8 cellular contexts compared by ENCODE assay signal in genomic region chr12:124654666-124655316, GRCh38.
DNase-seq lines count a peak whose midpoint lies in the region; ATAC-seq and TF ChIP-seq lines count a peak whose summit lies in the region.

No MANE protein-coding gene starts in this region.

- no peaks in the 10 kb centered on the region for H3K36me3 Mint-ChIP-seq in activated CD4-positive, alpha-beta memory T cell treated with anti-CD3 and anti-CD28 coated beads, Interleukin-2, amount 10 ng/mL, durations not matched to agents 7 days and 5 days (ENCODE audit: low read depth)
- no peaks in the 10 kb centered on the region for H3K36me3 Mint-ChIP-seq in activated CD4-positive, alpha-beta T cell treated with anti-CD3 and anti-CD28 coated beads, Interleukin-2, amount 10 ng/mL, durations not matched to agents 7 days and 5 days (ENCODE audit: low read depth)

- no peak overlapping the region for H3K4me3 Mint-ChIP-seq in activated CD4-positive, alpha-beta memory T cell treated with anti-CD3 and anti-CD28 coated beads, Interleukin-2, amount 10 ng/mL, durations not matched to agents 7 days and 5 days
- no peak overlapping the region for H3K4me3 Mint-ChIP-seq in activated CD4-positive, alpha-beta T cell treated with anti-CD3 and anti-CD28 coated beads, Interleukin-2, amount 10 ng/mL, durations not matched to agents 7 days and 5 days

- H3K27me3 ChIP-seq in H7 (ENCODE audit: control insufficient read depth, insufficient read depth, low read length) (no peaks in the 10 kb centered on the region), ascending aorta (no peaks in the 10 kb centered on the region), iPS-20b (ENCODE audit: insufficient read depth, low read length) (no peaks in the 10 kb centered on the region)

- DNase-seq in H7, result peak; percentile 60
- DNase-seq in ascending aorta (ENCODE audit: low spot score in 2 of 2), result peak in 1 of 2 donors; percentile 81
- DNase-seq in SKM-1 (lab: John Stamatoyannopoulos, UW; ENCODE audit: unreplicated experiment), result no peak
- no peak for DNase-seq in activated CD4-positive, alpha-beta memory T cell treated with anti-CD3 and anti-CD28 coated beads, Interleukin-2, amount 10 ng/mL, durations not matched to agents 7 days and 5 days
- DNase-seq in activated CD4-positive, alpha-beta T cell treated with anti-CD3 and anti-CD28 coated beads, Interleukin-2, amount 10 ng/mL, durations not matched to agents 7 days and 5 days, result no peak

- no peak overlapping the region for H3K4me3 ChIP-seq in H7 (ENCODE audit: insufficient read depth, low read depth, low read length)
- H3K4me3 ChIP-seq in ascending aorta, result peak overlapping the region; percentile 31 to 54
- H3K4me3 ChIP-seq in iPS-20b (ENCODE audit: low read length), result no peak overlapping the region
- H3K4me3 ChIP-seq in skin epidermis, result no peak overlapping the region

- POLR2A ChIA-PET in activated CD4-positive, alpha-beta memory T cell treated with anti-CD3 and anti-CD28 coated beads, Interleukin-2, amount 10 ng/mL, durations not matched to agents 7 days and 5 days (lab: Charles Lee), result no interaction called here
- POLR2A ChIA-PET in activated CD4-positive, alpha-beta T cell treated with anti-CD3 and anti-CD28 coated beads, Interleukin-2, amount 10 ng/mL, durations not matched to agents 7 days and 5 days (lab: Charles Lee), result no interaction called here

- H3K4me1 ChIP-seq in ascending aorta, result peaks cover 6 to 36% of the 10 kb centered on the region in 2 donors
- peaks cover 12% of the 10 kb centered on the region; the same call in 1 of the 2 replicates for H3K4me1 ChIP-seq in iPS-20b (ENCODE audit: insufficient read depth, low read length)

- H3K9me3 Mint-ChIP-seq in activated CD4-positive, alpha-beta memory T cell treated with anti-CD3 and anti-CD28 coated beads, Interleukin-2, amount 10 ng/mL, durations not matched to agents 7 days and 5 days, result peaks cover 2% of the 10 kb centered on the region
- no peaks in the 10 kb centered on the region for H3K9me3 Mint-ChIP-seq in activated CD4-positive, alpha-beta T cell treated with anti-CD3 and anti-CD28 coated beads, Interleukin-2, amount 10 ng/mL, durations not matched to agents 7 days and 5 days

- H3K9ac ChIP-seq in iPS-20b (ENCODE audit: low read depth, low read length), result 0 out of 2 replicates have a peak overlapping the region, but pooled peaks have one; percentile 13

- H3K27ac Mint-ChIP-seq in activated CD4-positive, alpha-beta memory T cell treated with anti-CD3 and anti-CD28 coated beads, Interleukin-2, amount 10 ng/mL, durations not matched to agents 7 days and 5 days, result no peak overlapping the region
- H3K27ac Mint-ChIP-seq in activated CD4-positive, alpha-beta T cell treated with anti-CD3 and anti-CD28 coated beads, Interleukin-2, amount 10 ng/mL, durations not matched to agents 7 days and 5 days, result no peak overlapping the region

- no peaks in the 10 kb centered on the region for H3K4me1 Mint-ChIP-seq in activated CD4-positive, alpha-beta memory T cell treated with anti-CD3 and anti-CD28 coated beads, Interleukin-2, amount 10 ng/mL, durations not matched to agents 7 days and 5 days
- no peaks in the 10 kb centered on the region for H3K4me1 Mint-ChIP-seq in activated CD4-positive, alpha-beta T cell treated with anti-CD3 and anti-CD28 coated beads, Interleukin-2, amount 10 ng/mL, durations not matched to agents 7 days and 5 days

- H3K27ac ChIP-seq in ascending aorta, result peak overlapping the region; percentile 45 to 73
- peak overlapping the region; percentile 26 for H3K27ac ChIP-seq in iPS-20b (ENCODE audit: low read length)
- H3K27ac ChIP-seq in skin epidermis, result peak overlapping the region in 18 of 21 experiments; percentile 4 to 82 (median 68)

- peaks cover 12% of the 10 kb centered on the region for H3K27me3 Mint-ChIP-seq in activated CD4-positive, alpha-beta memory T cell treated with anti-CD3 and anti-CD28 coated beads, Interleukin-2, amount 10 ng/mL, durations not matched to agents 7 days and 5 days
- peaks cover 11% of the 10 kb centered on the region for H3K27me3 Mint-ChIP-seq in activated CD4-positive, alpha-beta T cell treated with anti-CD3 and anti-CD28 coated beads, Interleukin-2, amount 10 ng/mL, durations not matched to agents 7 days and 5 days

- CTCF ChIA-PET in activated CD4-positive, alpha-beta memory T cell treated with anti-CD3 and anti-CD28 coated beads, Interleukin-2, amount 10 ng/mL, durations not matched to agents 7 days and 5 days (lab: Charles Lee), result no interaction called here
- CTCF ChIA-PET in activated CD4-positive, alpha-beta T cell treated with anti-CD3 and anti-CD28 coated beads, Interleukin-2, amount 10 ng/mL, durations not matched to agents 7 days and 5 days (lab: Charles Lee), result interaction anchor here (0.9 kb wide), 2 partner anchors 10 to 98 kb away, joined by 3 read pairs; no protein-coding TSS in a partner anchor

- intact Hi-C loops in ascending aorta (cut with DNase I), result loop anchor here (1.0 kb wide), 1 partner anchor 33 kb away; no protein-coding TSS in a partner anchor

- H3K36me3 ChIP-seq in H7 (replicated peaks; ENCODE audit: control insufficient read depth, insufficient read depth, low read length) (no peaks in the 10 kb centered on the region), ascending aorta (no peaks in the 10 kb centered on the region), iPS-20b (ENCODE audit: insufficient read depth, low read depth, low read length) (no peaks in the 10 kb centered on the region)

- no peak for TF ChIP-seq CTCF in ascending aorta (IDR thresholded peaks at IDR 0.05)

- no peak for ATAC-seq in HG02981 (IDR thresholded peaks at IDR 0.05; ENCODE audit: unreplicated experiment)

- H3K9me3 ChIP-seq in ascending aorta (no peaks in the 10 kb centered on the region), iPS-20b (ENCODE audit: insufficient read depth, low read depth, low read length) (no peaks in the 10 kb centered on the region)

Comparison
In these comparisons a context has a peak if more than half of its experiments do, and no peak if none do; other contexts are left out.
1. H3K4me3 ChIP-seq: peak in ascending aorta (2 of 2); none in H7 (single experiment), iPS-20b (single experiment) and skin epidermis (0 of 7).
2. Peak in every context shown above with its lines, with median percentiles within 50 percentile points of each other: H3K27ac ChIP-seq.